8 cellular contexts compared by ENCODE assay signal in the genomic region with DNA sequence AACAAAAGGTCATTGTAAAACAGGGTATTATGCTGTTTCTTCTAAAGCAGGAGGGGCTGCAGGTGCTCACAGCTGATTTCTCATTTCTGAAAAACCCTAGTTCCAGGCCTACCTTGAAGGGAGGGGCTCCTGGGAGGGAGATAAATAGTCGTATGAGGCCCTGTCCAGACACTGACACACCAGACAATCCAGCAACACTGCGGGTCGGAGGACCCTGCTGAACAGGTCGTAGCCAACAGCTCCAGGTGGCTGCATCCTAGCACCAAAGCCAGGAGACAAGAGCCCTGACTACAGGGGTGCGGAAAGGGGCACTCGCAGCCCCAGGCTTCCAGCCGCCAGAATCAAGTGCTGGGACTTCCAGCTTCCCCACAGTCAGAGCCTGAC. TPM values are rescaled to one million over a fixed set of nuclear protein-coding genes. Genes with fewer than 3 reads are reported as not detected.
DNase-seq lines count a peak whose midpoint lies in the region; ATAC-seq, FAIRE-seq and TF ChIP-seq lines count a peak whose summit lies in the region.

No MANE protein-coding gene starts in this region.

- peak overlapping the region; percentile 9; the same call in 1 of the 2 replicates for H2AFZ ChIP-seq in GM12878 (ENCODE audit: control insufficient read depth, low read depth, low read length)

- peak overlapping the region; percentile 53 for H3K4me3 Mint-ChIP-seq in CD4-positive, alpha-beta T cell
- H3K4me3 Mint-ChIP-seq in nephron: no peak overlapping the region

- H3K9me3 ChIP-seq in CD4-positive, alpha-beta T cell (ENCODE audit: control insufficient read depth, low read length): no peaks in the 10 kb centered on the region
- H3K9me3 ChIP-seq in GM12878 (replicated peaks; ENCODE audit: control insufficient read depth, insufficient read depth, low read length): no peaks in the 10 kb centered on the region

- peaks cover 27% of the 10 kb centered on the region for H3K4me1 ChIP-seq in GM12878 (ENCODE audit: control insufficient read depth, insufficient read depth, low read length)

- no peaks in the 10 kb centered on the region for H3K27me3 ChIP-seq in CD4-positive, alpha-beta T cell (ENCODE audit: control insufficient read depth, insufficient read depth, low read length)
- H3K27me3 ChIP-seq in GM12878 (replicated peaks in 1 of 2; ENCODE audit: control insufficient read depth in 2 of 2, insufficient read depth in 2 of 2, low read length in 1 of 2): no peaks in the 10 kb centered on the region

- RAD21 ChIA-PET in GM12878 (lab: Charles Lee; ENCODE audit: unreplicated experiment): interaction anchor here (0.7 to 2.6 kb wide), 11 partner anchors 14 to 193 kb away, joined by 3 to 21 read pairs (median 4); a partner anchor contains a TSS

- TF ChIP-seq POLR2A in GM12878 (IDR thresholded peaks at IDR 0.05; ENCODE audit: low read depth, low read length): no peak

- DNase-seq in CD4-positive, alpha-beta T cell: no peak
- DNase-seq in GM12878 (ENCODE audit: low read depth, low spot score): no peak
- no peak for DNase-seq in ecto neural progenitor cell (ENCODE audit: low spot score)
- DNase-seq in COLO668 (lab: John Stamatoyannopoulos, UW; ENCODE audit: unreplicated experiment): no peak

- no peak for TF ChIP-seq EP300 in GM12878 (IDR thresholded peaks at IDR 0.05; ENCODE audit: borderline replicate concordance in 1 of 2, control insufficient read depth in 1 of 2, low read depth in 2 of 2, low read length in 2 of 2)

- no peaks in the 10 kb centered on the region for H3K27me3 Mint-ChIP-seq in CD4-positive, alpha-beta T cell
- H3K27me3 Mint-ChIP-seq in nephron (ENCODE audit: low read depth): no peaks in the 10 kb centered on the region

- no peak for FAIRE-seq in GM12878 (lab: Jason Lieb, UNC)

- peak overlapping the region; percentile 78 for H3K27ac Mint-ChIP-seq in CD4-positive, alpha-beta T cell
- H3K27ac Mint-ChIP-seq in nephron: peak overlapping the region; percentile 86 to 94 (median 92)

- in situ Hi-C loops in GM12878 (cut with MboI): no loop called here

- H3K4me1 Mint-ChIP-seq in CD4-positive, alpha-beta T cell (ENCODE audit: low read depth): peaks cover 27% of the 10 kb centered on the region
- H3K4me1 Mint-ChIP-seq in nephron: peaks cover 38% of the 10 kb centered on the region

- no peaks in the 10 kb centered on the region for H3K36me3 Mint-ChIP-seq in CD4-positive, alpha-beta T cell (ENCODE audit: low read depth)
- H3K36me3 Mint-ChIP-seq in nephron (ENCODE audit: low read depth): no peaks in the 10 kb centered on the region

- H3K27ac ChIP-seq in CD4-positive, alpha-beta T cell (ENCODE audit: low read depth, low read length): peak overlapping the region; percentile 5
- no peak overlapping the region for H3K27ac ChIP-seq in GM12878 (ENCODE audit: control insufficient read depth, insufficient read depth)

- peak; percentile 13 for ATAC-seq in CD4-positive, alpha-beta T cell (ENCODE audit: poor library complexity)
- ATAC-seq in HG03460 (IDR thresholded peaks at IDR 0.05; ENCODE audit: unreplicated experiment) (peak; percentile 14), GM12878 (no peak), GM18858 (IDR thresholded peaks at IDR 0.05; ENCODE audit: unreplicated experiment) (no peak), HG03139 (IDR thresholded peaks at IDR 0.05; ENCODE audit: unreplicated experiment) (no peak)

- H3K9me3 Mint-ChIP-seq in CD4-positive, alpha-beta T cell: no peaks in the 10 kb centered on the region
- no peaks in the 10 kb centered on the region for H3K9me3 Mint-ChIP-seq in nephron

- H4K20me1 ChIP-seq in GM12878 (ENCODE audit: control insufficient read depth, insufficient read depth): no peaks in the 10 kb centered on the region

- 81% methylated on average over 7 of the region's 7 CpGs for WGBS in GM12878 (ENCODE audit: insufficient coverage, insufficient replicate concordance, low lambda C conversion rate, missing lambda C conversion rate)

- H3K4me3 ChIP-seq in GM12878: no peak overlapping the region

- SMC1A ChIA-PET in GM12878 (lab: Charles Lee; ENCODE audit: uncharacterized antibody, unreplicated experiment): interaction anchor here (0.8 to 2.0 kb wide), 6 partner anchors 14 to 192 kb away, joined by 3 to 9 read pairs (median 4); no protein-coding TSS in a partner anchor

- intact Hi-C loops in CD4-positive, alpha-beta T cell (cut with DNase I, micrococcal nuclease): no loop called here
- intact Hi-C loops in GM12878 (cut with micrococcal nuclease; ENCODE audit: unreplicated experiment): loop anchor here (5.0 kb wide), 1 partner anchor 69 kb away; a partner anchor contains a TSS

- no peaks in the 10 kb centered on the region for H3K36me3 ChIP-seq in GM12878 (ENCODE audit: control insufficient read depth in 2 of 2, insufficient read depth in 2 of 2, low read length in 1 of 2)

- TF ChIP-seq RAD21 in GM12878 (IDR thresholded peaks at IDR 0.05; ENCODE audit: insufficient read depth, low read depth, low read length): no peak

- BruUV-seq in GM12878 (replicated peaks; lab: Mats Ljungman, UMichigan): no TSS peak

- no peaks in the 10 kb centered on the region for H3K79me2 ChIP-seq in GM12878 (ENCODE audit: control insufficient read depth, insufficient read depth, low read length)

- H3K9ac ChIP-seq in GM12878 (ENCODE audit: control insufficient read depth, insufficient read depth, low read length): no peak overlapping the region

- CTCF ChIA-PET in CD4-positive, alpha-beta T cell (lab: Charles Lee): interaction anchor here (1.3 kb wide), 1 partner anchor 23 kb away, joined by 4 read pairs; no protein-coding TSS in a partner anchor
- CTCF ChIA-PET in GM12878 (lab: Yijun Ruan, JAX): interaction anchor here (0.8 to 2.3 kb wide), 7 partner anchors 8 to 354 kb away, joined by 3 to 7 read pairs (median 4); no protein-coding TSS in a partner anchor

- H3K4me2 ChIP-seq in GM12878 (ENCODE audit: control insufficient read depth, insufficient read depth): no peak overlapping the region

- no peak for TF ChIP-seq CTCF in CD4-positive, alpha-beta T cell (IDR thresholded peaks at IDR 0.05)
- TF ChIP-seq CTCF in GM12878 (IDR thresholded peaks at IDR 0.05 in 2 of 3, conservative IDR thresholded peaks at IDR 0.05 in 1 of 3; ENCODE audit: control insufficient read depth in 2 of 3, extremely low read depth in 1 of 3, insufficient read depth in 1 of 3, low read depth in 3 of 3, low read length in 3 of 3) (no peak), nephron (IDR thresholded peaks at IDR 0.05; ENCODE audit: unreplicated experiment in 3 of 3) (no peak)

- POLR2A ChIA-PET in CD4-positive, alpha-beta T cell (lab: Charles Lee): interaction anchor here (0.8 to 2.9 kb wide), 8 partner anchors 11 to 211 kb away, joined by 3 to 35 read pairs (median 6); a partner anchor contains a TSS
- POLR2A ChIA-PET in GM12878 (lab: Charles Lee): interaction anchor here (1.0 to 1.5 kb wide), 2 partner anchors 66 to 69 kb away, joined by 3 read pairs; no protein-coding TSS in a partner anchor

TF ChIP-seq in GM12878, 131 proteins besides CTCF, POLR2A, EP300 and RAD21:
- no peak for TF ChIP-seq POU2F2 (IDR thresholded peaks at IDR 0.05; ENCODE audit: borderline replicate concordance, low read depth, low read length)
- no peak for TF ChIP-seq PML (IDR thresholded peaks at IDR 0.05; ENCODE audit: low read length)
- TF ChIP-seq SMAD1 (IDR thresholded peaks at IDR 0.05; ENCODE audit: low read depth, partially characterized antibody): no peak
- TF ChIP-seq, protein P1, sequence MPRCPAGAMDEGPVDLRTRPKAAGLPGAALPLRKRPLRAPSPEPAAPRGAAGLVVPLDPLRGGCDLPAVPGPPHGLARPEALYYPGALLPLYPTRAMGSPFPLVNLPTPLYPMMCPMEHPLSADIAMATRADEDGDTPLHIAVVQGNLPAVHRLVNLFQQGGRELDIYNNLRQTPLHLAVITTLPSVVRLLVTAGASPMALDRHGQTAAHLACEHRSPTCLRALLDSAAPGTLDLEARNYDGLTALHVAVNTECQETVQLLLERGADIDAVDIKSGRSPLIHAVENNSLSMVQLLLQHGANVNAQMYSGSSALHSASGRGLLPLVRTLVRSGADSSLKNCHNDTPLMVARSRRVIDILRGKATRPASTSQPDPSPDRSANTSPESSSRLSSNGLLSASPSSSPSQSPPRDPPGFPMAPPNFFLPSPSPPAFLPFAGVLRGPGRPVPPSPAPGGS (IDR thresholded peaks at IDR 0.05; ENCODE audit: borderline replicate concordance, insufficient read depth, low read depth, low read length, poor library complexity, severe bottlenecking): no peak
- TF ChIP-seq MYB (IDR thresholded peaks at IDR 0.05; ENCODE audit: borderline replicate concordance, low read depth, low read length): no peak
- TF ChIP-seq, protein P2, sequence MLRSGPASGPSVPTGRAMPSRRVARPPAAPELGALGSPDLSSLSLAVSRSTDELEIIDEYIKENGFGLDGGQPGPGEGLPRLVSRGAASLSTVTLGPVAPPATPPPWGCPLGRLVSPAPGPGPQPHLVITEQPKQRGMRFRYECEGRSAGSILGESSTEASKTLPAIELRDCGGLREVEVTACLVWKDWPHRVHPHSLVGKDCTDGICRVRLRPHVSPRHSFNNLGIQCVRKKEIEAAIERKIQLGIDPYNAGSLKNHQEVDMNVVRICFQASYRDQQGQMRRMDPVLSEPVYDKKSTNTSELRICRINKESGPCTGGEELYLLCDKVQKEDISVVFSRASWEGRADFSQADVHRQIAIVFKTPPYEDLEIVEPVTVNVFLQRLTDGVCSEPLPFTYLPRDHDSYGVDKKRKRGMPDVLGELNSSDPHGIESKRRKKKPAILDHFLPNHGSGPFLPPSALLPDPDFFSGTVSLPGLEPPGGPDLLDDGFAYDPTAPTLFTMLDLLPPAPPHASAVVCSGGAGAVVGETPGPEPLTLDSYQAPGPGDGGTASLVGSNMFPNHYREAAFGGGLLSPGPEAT (IDR thresholded peaks at IDR 0.05; ENCODE audit: low read depth): no peak
TF ChIP-seq in GM12878: peak in this region for 0.

RNA-seq across cellular contexts. Expression of a gene that starts 41.2 kb away (rescaled TPM):
- 10 to 100 TPM; 80.8 TPM for total RNA-seq in CD4-positive, alpha-beta T cell
- total RNA-seq in GM12878 (2013; cell fraction: nucleolus; rRNA removed): 69.2 and 72.9 TPM in 2 replicates
- 267 and 276 TPM in 2 replicates for total RNA-seq in GM12878 (2014; rRNA removed)
- 349 and 352 TPM in 2 replicates for total RNA-seq in GM12878 (2014; rRNA removed; fragmentation: Illumina TruSeq; extraction: Trizol)
- total RNA-seq in GM12878 (2021): 347 and 354 TPM in 2 replicates
- polyA plus RNA-seq in GM12878 (2011; ENCODE audit: low read depth): 179 TPM
- polyA plus RNA-seq in GM12878 (2011; rRNA removed): 393 and 528 TPM in 2 replicates
- polyA plus RNA-seq in GM12878 (2011; cell fraction: cytosol; rRNA removed): 210 and 221 TPM in 2 replicates
- polyA plus RNA-seq in GM12878 (2011; cell fraction: nucleus; rRNA removed): 139 and 145 TPM in 2 replicates
- 231 and 266 TPM in 2 replicates for polyA plus RNA-seq in GM12878 (2012)
- 411 and 494 TPM in 2 replicates for polyA plus RNA-seq in GM12878 (2014; fragmentation: Illumina TruSeq; extraction: Trizol)
- 1,000 to 10,000 TPM; 1,136 to 1,363 TPM for polyA plus RNA-seq in GM12878 (2014; fragmentation: Nextera tagmentation; extraction: Ambion mirVana)
- polyA plus RNA-seq in GM12878 (2014; rRNA removed): 284 and 356 TPM in 2 replicates
- polyA plus RNA-seq in GM12878 (2016; fragmentation: Nextera tagmentation; extraction: Ambion mirVana): 100 to 1,000 TPM; 712 to 730 TPM
- polyA minus RNA-seq in GM12878 (2011; rRNA and poly(A)+ RNA removed): 110 and 131 TPM in 2 replicates
- polyA minus RNA-seq in GM12878 (2011; cell fraction: cytosol; rRNA and poly(A)+ RNA removed): 61.2 and 69.3 TPM in 2 replicates
- 29.9 and 39.8 TPM in 2 replicates for polyA minus RNA-seq in GM12878 (2011; cell fraction: nucleus; rRNA and poly(A)+ RNA removed)

Comparison
In these comparisons a context has a peak if more than half of its experiments do, and no peak if none do; other contexts are left out.
1. ATAC-seq: peak in CD4-positive, alpha-beta T cell (single experiment) and HG03460 (single experiment); none in GM12878 (single experiment), GM18858 (single experiment) and HG03139 (single experiment).